ENCODE assay signal across 21 cellular contexts in the genomic region with DNA sequence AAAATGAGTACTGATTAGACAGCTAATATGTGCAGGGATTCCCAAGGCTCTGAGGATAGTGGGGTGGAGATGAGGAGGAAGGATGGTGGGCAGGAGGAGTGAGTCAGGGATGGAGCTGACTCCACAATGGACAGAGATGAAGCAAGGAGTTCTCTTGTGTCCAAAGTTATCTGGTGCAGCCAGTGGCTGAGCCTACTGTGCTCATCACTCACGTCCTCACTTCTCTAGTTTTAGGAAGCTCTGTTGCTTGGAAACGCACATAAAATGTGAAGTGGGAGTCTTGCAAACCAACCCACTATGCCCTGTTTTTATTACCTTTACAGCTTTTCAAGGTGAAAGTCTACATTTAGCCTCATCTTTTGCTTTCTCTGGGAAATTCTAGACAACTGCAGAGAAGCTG. TPM values are rescaled to one million over a fixed set of nuclear protein-coding genes. Genes with fewer than 3 reads are reported as not detected.
"Had no signal": no experiment of that assay in that cellular context is flagged by ENCODE, and none has a peak within 500 bp of the region (broad histone marks: within the 10 kb centered on the region; RNA-seq: fewer than 3 reads in every experiment).

No MANE protein-coding gene starts in this region.

- ATAC-seq: effector memory CD8-positive, alpha-beta T cell; gastroesophageal sphincter; lower lobe of right lung; psoas muscle; stimulated activated effector memory CD8-positive, alpha-beta T cell treated with anti-CD3 and anti-CD28 coated beads, Interleukin-12 subunit alpha, Interleukin-12 subunit beta, amount 100 ng/mL, for 72 hours; stimulated activated naive CD8-positive, alpha-beta T cell treated with anti-CD3 and anti-CD28 coated beads, Interleukin-15, Interleukin-2, amounts not matched to agents 100 U/mL and 50 U/mL, for 24 hours; upper lobe of right lung had no signal

- H3K4me1 ChIP-seq: esophagus muscularis mucosa, gastroesophageal sphincter, left ventricle myocardium inferior, lower lobe of right lung, psoas muscle, sigmoid colon, tibial artery, upper lobe of right lung, vagina had no signal

- H3K27me3 ChIP-seq: esophagus muscularis mucosa, gastroesophageal sphincter, sigmoid colon, tibial artery, upper lobe of right lung, vagina had no signal

- H3K27ac ChIP-seq: epithelial cell of prostate, esophagus muscularis mucosa, gastroesophageal sphincter, left ventricle myocardium inferior, lower lobe of right lung, psoas muscle, sigmoid colon, skin epidermis, tibial artery, upper lobe of right lung, vagina had no signal

- H3K36me3 Mint-ChIP-seq: memory B cell; stimulated activated effector memory CD8-positive, alpha-beta T cell treated with anti-CD3 and anti-CD28 coated beads, Interleukin-12 subunit alpha, Interleukin-12 subunit beta, amount 100 ng/mL, for 72 hours had no signal

- H3K9me3 Mint-ChIP-seq: effector memory CD8-positive, alpha-beta T cell; memory B cell; nephron; stimulated activated effector memory CD8-positive, alpha-beta T cell treated with anti-CD3 and anti-CD28 coated beads, Interleukin-12 subunit alpha, Interleukin-12 subunit beta, amount 100 ng/mL, for 72 hours had no signal

- H3K27me3 Mint-ChIP-seq: effector memory CD8-positive, alpha-beta T cell; memory B cell had no signal

- H3K9me3 ChIP-seq: esophagus muscularis mucosa, gastroesophageal sphincter, left ventricle myocardium inferior, lower lobe of right lung, psoas muscle, sigmoid colon, tibial artery, upper lobe of right lung, vagina had no signal

- H3K4me3 ChIP-seq: esophagus muscularis mucosa, gastroesophageal sphincter, left ventricle myocardium inferior, lower lobe of right lung, psoas muscle, sigmoid colon, skin epidermis, tibial artery, upper lobe of right lung, vagina had no signal

- H3K4me3 Mint-ChIP-seq: effector memory CD8-positive, alpha-beta T cell; memory B cell; nephron; stimulated activated effector memory CD8-positive, alpha-beta T cell treated with anti-CD3 and anti-CD28 coated beads, Interleukin-12 subunit alpha, Interleukin-12 subunit beta, amount 100 ng/mL, for 72 hours had no signal

- H3K27ac Mint-ChIP-seq: effector memory CD8-positive, alpha-beta T cell; memory B cell; nephron; stimulated activated effector memory CD8-positive, alpha-beta T cell treated with anti-CD3 and anti-CD28 coated beads, Interleukin-12 subunit alpha, Interleukin-12 subunit beta, amount 100 ng/mL, for 72 hours had no signal

- H3K36me3 ChIP-seq: esophagus muscularis mucosa, gastroesophageal sphincter, left ventricle myocardium inferior, lower lobe of right lung, sigmoid colon, tibial artery, upper lobe of right lung, vagina had no signal

- H3K4me1 Mint-ChIP-seq: stimulated activated effector memory CD8-positive, alpha-beta T cell treated with anti-CD3 and anti-CD28 coated beads, Interleukin-12 subunit alpha, Interleukin-12 subunit beta, amount 100 ng/mL, for 72 hours had no signal

- DNase-seq: effector memory CD8-positive, alpha-beta T cell; foreskin fibroblast; glutamatergic neuron; left ventricle myocardium inferior; lower lobe of right lung; midbrain; psoas muscle; sigmoid colon; stimulated activated CD4-positive, alpha-beta T cell treated with anti-CD3 and anti-CD28 coated beads, Interleukin-12 subunit alpha, Interleukin-12 subunit beta, amount 100 ng/mL, for 4 hours; stimulated activated CD8-positive, alpha-beta memory T cell treated with anti-CD3 and anti-CD28 coated beads, Interleukin-4, amount 100 ng/mL, for 48 hours; stimulated activated naive CD8-positive, alpha-beta T cell treated with anti-CD3 and anti-CD28 coated beads, Interleukin-15, Interleukin-2, amounts not matched to agents 100 U/mL and 50 U/mL, for 24 hours; tibial artery; upper lobe of right lung had no signal

RNA-seq across cellular contexts. Expression of a gene that starts 36.5 kb away (rescaled TPM):
- total RNA-seq: vagina had no signal
